In the genomic region with DNA sequence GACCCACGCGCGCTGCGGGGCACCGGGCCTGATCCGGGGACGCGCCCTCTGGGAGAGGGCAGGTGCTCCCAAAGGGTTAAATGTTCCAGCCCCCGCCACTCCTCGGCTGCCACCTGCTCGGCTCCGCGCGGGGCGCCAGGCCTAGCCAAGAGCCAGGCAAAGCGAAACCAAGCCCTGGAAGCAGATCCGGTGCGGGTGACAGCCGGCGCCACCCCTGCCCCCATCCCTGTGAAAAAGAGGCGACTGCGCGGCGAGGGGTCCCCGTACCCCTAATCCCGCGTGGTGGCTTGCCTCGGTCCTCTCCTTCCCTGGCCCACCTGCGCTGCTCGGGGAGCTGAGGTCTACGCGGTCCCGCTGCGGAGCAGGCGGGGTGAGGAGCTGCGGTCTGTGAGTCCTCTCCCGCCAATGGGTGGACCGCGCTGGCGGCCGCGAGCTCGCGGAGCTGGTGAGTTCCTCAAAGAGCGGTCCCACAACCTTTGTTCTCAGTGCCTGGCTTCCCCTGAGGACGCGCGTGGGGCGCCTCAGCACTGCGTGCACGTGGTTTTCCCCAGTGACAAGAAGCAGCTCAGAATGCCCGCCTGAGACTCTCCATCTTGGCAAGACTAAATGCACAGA, we compare ENCODE assay signal across 8 cellular contexts. TPM values are rescaled to one million over a fixed set of nuclear protein-coding genes. Genes with fewer than 3 reads are reported as not detected.
DNase-seq lines count a peak whose midpoint lies in the region; ATAC-seq and TF ChIP-seq lines count a peak whose summit lies in the region.

Gene ME3, minus strand, starts transcription at position 610 of the 615 bp plus-strand sequence.

- H3K27me3 Mint-ChIP-seq in neural progenitor cell (ENCODE audit: insufficient read depth, low read depth) = peaks cover 20% of the 10 kb centered on the region

- peak within 1 kb of the TSS; percentile 86 for H3K4me2 ChIP-seq in neural progenitor cell

- H3K79me2 ChIP-seq in neural progenitor cell (ENCODE audit: low read depth) = peaks cover 37% of the 10 kb centered on the region

- no peaks in the 10 kb centered on the region for H3K36me3 Mint-ChIP-seq in neural progenitor cell

- H4K20me1 ChIP-seq in neural progenitor cell (ENCODE audit: low read depth) = no peaks in the 10 kb centered on the region

- H2AFZ ChIP-seq in neural progenitor cell (replicated peaks) = peak within 1 kb of the TSS; percentile 13

- peak within 1 kb of the TSS; percentile 81 for H3K4me3 Mint-ChIP-seq in neural progenitor cell

- H3K27ac ChIP-seq in neural progenitor cell (no peak within 1 kb of the TSS), thymus (ENCODE audit: low read depth) (peak within 1 kb of the TSS; percentile 68)

- H3K4me3 ChIP-seq in neural progenitor cell (peak within 1 kb of the TSS; percentile 40), thymus (ENCODE audit: low read length) (peak within 1 kb of the TSS; percentile 63)

- peaks cover 33% of the 10 kb centered on the region for H3K4me1 Mint-ChIP-seq in neural progenitor cell

- H3K9ac ChIP-seq in neural progenitor cell = no peak within 1 kb of the TSS

- H3K4me1 ChIP-seq in neural progenitor cell = peaks cover 61% of the 10 kb centered on the region
- H3K4me1 ChIP-seq in thymus (ENCODE audit: control insufficient read depth, insufficient read depth, low read length) = peaks cover 6% of the 10 kb centered on the region

- H3F3A ChIP-seq in neural progenitor cell (ENCODE audit: low read depth) = peaks cover 36% of the 10 kb centered on the region

- H3K36me3 ChIP-seq in neural progenitor cell (peaks cover 4% of the 10 kb centered on the region), thymus (ENCODE audit: control insufficient read depth, insufficient read depth) (no peaks in the 10 kb centered on the region)

- DNase-seq in DMS 273 treated with DMSO at 0.1 percent for 48 hours (lab: John Stamatoyannopoulos, UW) = peak; percentile 4
- DNase-seq in RPMI8226 = peak; percentile 69
- DNase-seq in activated naive CD4-positive, alpha-beta T cell treated with anti-CD3 and anti-CD28 coated beads, Interleukin-2, amount 50 U/mL, for 16 hours = peak; percentile 65
- DNase-seq in glomerular endothelial cell (ENCODE audit: extremely low read depth, low read depth, low spot score) = no peak
- peak; percentile 65 for DNase-seq in neural progenitor cell (ENCODE audit: low spot score)

- no peak within 1 kb of the TSS for H3K27ac Mint-ChIP-seq in neural progenitor cell

- WGBS in thymus = 1% methylated on average over 52 of the region's 52 CpGs

- H3K27me3 ChIP-seq in neural progenitor cell (peaks cover 7% of the 10 kb centered on the region), thymus (ENCODE audit: control insufficient read depth, insufficient read depth) (no peaks in the 10 kb centered on the region)

- no peaks in the 10 kb centered on the region for H3K9me3 ChIP-seq in neural progenitor cell (ENCODE audit: low read depth)
- H3K9me3 ChIP-seq in thymus (ENCODE audit: control insufficient read depth) = no peaks in the 10 kb centered on the region

- ATAC-seq in HG03103 (IDR thresholded peaks at IDR 0.05; ENCODE audit: low read depth, unreplicated experiment) (peak; percentile 52), HG02885 (IDR thresholded peaks at IDR 0.05; ENCODE audit: poor library complexity, unreplicated experiment) (no peak)

- no peak for TF ChIP-seq CTCF in neural progenitor cell (IDR thresholded peaks at IDR 0.05)

- H3K9me3 Mint-ChIP-seq in neural progenitor cell = peaks cover 2% of the 10 kb centered on the region

RNA-seq across cellular contexts. Expression of gene ME3, which starts in this region (rescaled TPM):
- total RNA-seq in glomerular endothelial cell = 35.1 and 37.1 TPM in 2 replicates
- 49.6 and 111 TPM in 2 replicates for total RNA-seq in neural progenitor cell (ENCODE audit: low replicate concordance)
- polyA plus RNA-seq in thymus = 9.5 TPM
